1 cellular context compared by ENCODE assay signal in the genomic region with DNA sequence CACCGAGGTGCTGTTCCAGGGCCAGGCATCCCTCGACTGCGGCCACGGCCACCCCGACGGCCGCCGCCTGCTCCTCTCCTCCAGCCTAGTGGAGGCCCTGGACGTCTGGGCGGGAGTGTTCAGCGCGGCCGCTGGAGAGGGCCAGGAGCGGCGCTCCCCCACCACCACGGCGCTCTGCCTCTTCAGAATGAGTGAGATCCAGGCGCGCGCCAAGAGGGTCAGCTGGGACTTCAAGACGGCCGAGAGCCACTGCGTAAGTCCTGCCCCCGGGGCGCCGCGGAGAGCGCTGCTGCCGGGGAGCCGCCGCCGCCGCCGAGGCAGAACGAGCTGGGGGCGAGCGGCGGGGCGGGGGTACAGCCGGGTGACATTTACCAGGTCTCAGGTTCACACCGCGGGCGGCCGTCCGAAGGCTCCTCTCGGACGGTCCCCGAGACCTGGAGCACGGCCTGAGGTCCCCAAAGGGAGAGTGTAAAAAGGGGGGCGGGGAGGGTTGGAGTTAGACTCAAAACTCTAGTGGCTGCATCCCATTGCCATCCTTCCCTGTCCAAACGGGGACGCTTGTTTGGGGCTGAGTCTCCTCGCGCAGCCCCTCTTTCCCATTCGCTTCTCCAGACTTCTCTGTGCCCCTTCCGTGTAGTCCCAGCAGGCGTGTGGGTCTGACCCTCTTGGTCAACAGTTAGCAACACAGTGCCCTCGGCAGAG.
A peak's percentile ranks its signal among the peaks of the same experiment; 100 is the strongest.
TF ChIP-seq lines count a peak whose summit lies in the region.

No MANE protein-coding gene starts in this region.

TF ChIP-seq in HepG2, 621 proteins besides CTCF, POLR2A, EP300 and RAD21 (continued from another document and continues in another):
- TF ChIP-seq, protein P1, sequence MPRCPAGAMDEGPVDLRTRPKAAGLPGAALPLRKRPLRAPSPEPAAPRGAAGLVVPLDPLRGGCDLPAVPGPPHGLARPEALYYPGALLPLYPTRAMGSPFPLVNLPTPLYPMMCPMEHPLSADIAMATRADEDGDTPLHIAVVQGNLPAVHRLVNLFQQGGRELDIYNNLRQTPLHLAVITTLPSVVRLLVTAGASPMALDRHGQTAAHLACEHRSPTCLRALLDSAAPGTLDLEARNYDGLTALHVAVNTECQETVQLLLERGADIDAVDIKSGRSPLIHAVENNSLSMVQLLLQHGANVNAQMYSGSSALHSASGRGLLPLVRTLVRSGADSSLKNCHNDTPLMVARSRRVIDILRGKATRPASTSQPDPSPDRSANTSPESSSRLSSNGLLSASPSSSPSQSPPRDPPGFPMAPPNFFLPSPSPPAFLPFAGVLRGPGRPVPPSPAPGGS (CRISPR knock-in tag; IDR thresholded peaks at IDR 0.05) = no peak; the same call in 1 of the 2 replicates
- TF ChIP-seq, protein P2, sequence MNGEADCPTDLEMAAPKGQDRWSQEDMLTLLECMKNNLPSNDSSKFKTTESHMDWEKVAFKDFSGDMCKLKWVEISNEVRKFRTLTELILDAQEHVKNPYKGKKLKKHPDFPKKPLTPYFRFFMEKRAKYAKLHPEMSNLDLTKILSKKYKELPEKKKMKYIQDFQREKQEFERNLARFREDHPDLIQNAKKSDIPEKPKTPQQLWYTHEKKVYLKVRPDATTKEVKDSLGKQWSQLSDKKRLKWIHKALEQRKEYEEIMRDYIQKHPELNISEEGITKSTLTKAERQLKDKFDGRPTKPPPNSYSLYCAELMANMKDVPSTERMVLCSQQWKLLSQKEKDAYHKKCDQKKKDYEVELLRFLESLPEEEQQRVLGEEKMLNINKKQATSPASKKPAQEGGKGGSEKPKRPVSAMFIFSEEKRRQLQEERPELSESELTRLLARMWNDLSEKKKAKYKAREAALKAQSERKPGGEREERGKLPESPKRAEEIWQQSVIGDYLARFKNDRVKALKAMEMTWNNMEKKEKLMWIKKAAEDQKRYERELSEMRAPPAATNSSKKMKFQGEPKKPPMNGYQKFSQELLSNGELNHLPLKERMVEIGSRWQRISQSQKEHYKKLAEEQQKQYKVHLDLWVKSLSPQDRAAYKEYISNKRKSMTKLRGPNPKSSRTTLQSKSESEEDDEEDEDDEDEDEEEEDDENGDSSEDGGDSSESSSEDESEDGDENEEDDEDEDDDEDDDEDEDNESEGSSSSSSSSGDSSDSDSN (CRISPR knock-in tag; IDR thresholded peaks at IDR 0.05) = peak; percentile 2; the same call in 1 of the 2 replicates
- TF ChIP-seq ZNF292 (CRISPR knock-in tag; IDR thresholded peaks at IDR 0.05; ENCODE audit: borderline replicate concordance, low read depth) = no peak
- TF ChIP-seq TBL1XR1 (IDR thresholded peaks at IDR 0.05; ENCODE audit: borderline replicate concordance, low read length, partially characterized antibody) = no peak
- peak; percentile 54; the same call in 1 of the 2 replicates for TF ChIP-seq HIVEP1 (CRISPR knock-in tag; IDR thresholded peaks at IDR 0.05)
- 0 out of 2 replicates have a peak, but pooled peaks have one; percentile 29 for TF ChIP-seq SP4 (CRISPR knock-in tag; IDR thresholded peaks at IDR 0.05)
- TF ChIP-seq POGZ (CRISPR knock-in tag; IDR thresholded peaks at IDR 0.05) = peak; percentile 6; the same call in 1 of the 2 replicates
- TF ChIP-seq, protein P3, sequence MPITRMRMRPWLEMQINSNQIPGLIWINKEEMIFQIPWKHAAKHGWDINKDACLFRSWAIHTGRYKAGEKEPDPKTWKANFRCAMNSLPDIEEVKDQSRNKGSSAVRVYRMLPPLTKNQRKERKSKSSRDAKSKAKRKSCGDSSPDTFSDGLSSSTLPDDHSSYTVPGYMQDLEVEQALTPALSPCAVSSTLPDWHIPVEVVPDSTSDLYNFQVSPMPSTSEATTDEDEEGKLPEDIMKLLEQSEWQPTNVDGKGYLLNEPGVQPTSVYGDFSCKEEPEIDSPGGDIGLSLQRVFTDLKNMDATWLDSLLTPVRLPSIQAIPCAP (CRISPR knock-in tag; IDR thresholded peaks at IDR 0.05; ENCODE audit: low read depth) = no peak
- no peak for TF ChIP-seq BORCS8-MEF2B (CRISPR knock-in tag; IDR thresholded peaks at IDR 0.05)
- TF ChIP-seq, protein P4, sequence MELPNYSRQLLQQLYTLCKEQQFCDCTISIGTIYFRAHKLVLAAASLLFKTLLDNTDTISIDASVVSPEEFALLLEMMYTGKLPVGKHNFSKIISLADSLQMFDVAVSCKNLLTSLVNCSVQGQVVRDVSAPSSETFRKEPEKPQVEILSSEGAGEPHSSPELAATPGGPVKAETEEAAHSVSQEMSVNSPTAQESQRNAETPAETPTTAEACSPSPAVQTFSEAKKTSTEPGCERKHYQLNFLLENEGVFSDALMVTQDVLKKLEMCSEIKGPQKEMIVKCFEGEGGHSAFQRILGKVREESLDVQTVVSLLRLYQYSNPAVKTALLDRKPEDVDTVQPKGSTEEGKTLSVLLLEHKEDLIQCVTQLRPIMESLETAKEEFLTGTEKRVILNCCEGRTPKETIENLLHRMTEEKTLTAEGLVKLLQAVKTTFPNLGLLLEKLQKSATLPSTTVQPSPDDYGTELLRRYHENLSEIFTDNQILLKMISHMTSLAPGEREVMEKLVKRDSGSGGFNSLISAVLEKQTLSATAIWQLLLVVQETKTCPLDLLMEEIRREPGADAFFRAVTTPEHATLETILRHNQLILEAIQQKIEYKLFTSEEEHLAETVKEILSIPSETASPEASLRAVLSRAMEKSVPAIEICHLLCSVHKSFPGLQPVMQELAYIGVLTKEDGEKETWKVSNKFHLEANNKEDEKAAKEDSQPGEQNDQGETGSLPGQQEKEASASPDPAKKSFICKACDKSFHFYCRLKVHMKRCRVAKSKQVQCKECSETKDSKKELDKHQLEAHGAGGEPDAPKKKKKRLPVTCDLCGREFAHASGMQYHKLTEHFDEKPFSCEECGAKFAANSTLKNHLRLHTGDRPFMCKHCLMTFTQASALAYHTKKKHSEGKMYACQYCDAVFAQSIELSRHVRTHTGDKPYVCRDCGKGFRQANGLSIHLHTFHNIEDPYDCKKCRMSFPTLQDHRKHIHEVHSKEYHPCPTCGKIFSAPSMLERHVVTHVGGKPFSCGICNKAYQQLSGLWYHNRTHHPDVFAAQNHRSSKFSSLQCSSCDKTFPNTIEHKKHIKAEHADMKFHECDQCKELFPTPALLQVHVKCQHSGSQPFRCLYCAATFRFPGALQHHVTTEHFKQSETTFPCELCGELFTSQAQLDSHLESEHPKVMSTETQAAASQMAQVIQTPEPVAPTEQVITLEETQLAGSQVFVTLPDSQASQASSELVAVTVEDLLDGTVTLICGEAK (IDR thresholded peaks at IDR 0.05) = no peak
- TF ChIP-seq, protein P4 (CRISPR knock-in tag; IDR thresholded peaks at IDR 0.05) = no peak
- no peak for TF ChIP-seq MEIS1 (CRISPR knock-in tag; IDR thresholded peaks at IDR 0.05; ENCODE audit: borderline replicate concordance)
- TF ChIP-seq, protein P5, sequence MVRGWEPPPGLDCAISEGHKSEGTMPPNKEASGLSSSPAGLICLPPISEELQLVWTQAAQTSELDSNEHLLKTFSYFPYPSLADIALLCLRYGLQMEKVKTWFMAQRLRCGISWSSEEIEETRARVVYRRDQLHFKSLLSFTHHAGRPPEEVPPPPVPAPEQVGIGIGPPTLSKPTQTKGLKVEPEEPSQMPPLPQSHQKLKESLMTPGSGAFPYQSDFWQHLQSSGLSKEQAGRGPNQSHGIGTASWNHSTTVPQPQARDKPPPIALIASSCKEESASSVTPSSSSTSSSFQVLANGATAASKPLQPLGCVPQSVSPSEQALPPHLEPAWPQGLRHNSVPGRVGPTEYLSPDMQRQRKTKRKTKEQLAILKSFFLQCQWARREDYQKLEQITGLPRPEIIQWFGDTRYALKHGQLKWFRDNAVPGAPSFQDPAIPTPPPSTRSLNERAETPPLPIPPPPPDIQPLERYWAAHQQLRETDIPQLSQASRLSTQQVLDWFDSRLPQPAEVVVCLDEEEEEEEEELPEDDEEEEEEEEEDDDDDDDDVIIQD (CRISPR knock-in tag; IDR thresholded peaks at IDR 0.05; ENCODE audit: low read depth) = no peak
- TF ChIP-seq FOXP1 (IDR thresholded peaks at IDR 0.05) = no peak
- no peak for TF ChIP-seq FOXP1 (CRISPR knock-in tag; IDR thresholded peaks at IDR 0.05)
- no peak for TF ChIP-seq ZFP90 (CRISPR knock-in tag; IDR thresholded peaks at IDR 0.05; ENCODE audit: borderline replicate concordance)
- TF ChIP-seq, protein P6, sequence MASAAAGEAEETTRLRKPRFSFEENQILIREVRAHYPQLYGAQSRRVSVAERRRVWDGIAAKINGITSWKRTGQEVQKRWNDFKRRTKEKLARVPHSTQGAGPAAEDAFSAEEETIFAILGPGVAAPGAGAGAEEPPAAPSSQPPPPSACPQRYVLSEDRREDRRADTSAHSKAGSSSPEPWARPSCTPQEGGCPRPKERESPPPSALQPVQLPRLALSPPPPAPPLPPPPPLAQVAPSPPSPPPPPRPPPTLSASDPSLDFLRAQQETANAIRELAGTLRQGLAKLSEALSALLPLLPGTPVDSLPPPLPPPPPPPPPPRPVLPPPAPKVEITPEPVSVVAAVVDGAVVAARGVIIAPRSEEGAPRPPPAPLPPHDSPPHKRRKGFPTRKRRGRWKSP (CRISPR knock-in tag; IDR thresholded peaks at IDR 0.05) = 0 out of 2 replicates have a peak, but pooled peaks have one; percentile 40
- no peak for TF ChIP-seq ZNF331 (CRISPR knock-in tag; IDR thresholded peaks at IDR 0.05)
- TF ChIP-seq MTF2 (CRISPR knock-in tag; IDR thresholded peaks at IDR 0.05; ENCODE audit: borderline replicate concordance) = 0 out of 2 replicates have a peak, but pooled peaks have one; percentile 44
- TF ChIP-seq, protein P7, sequence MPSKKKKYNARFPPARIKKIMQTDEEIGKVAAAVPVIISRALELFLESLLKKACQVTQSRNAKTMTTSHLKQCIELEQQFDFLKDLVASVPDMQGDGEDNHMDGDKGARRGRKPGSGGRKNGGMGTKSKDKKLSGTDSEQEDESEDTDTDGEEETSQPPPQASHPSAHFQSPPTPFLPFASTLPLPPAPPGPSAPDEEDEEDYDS (CRISPR knock-in tag; IDR thresholded peaks at IDR 0.05) = peak; percentile 15; the same call in 1 of the 2 replicates
- TF ChIP-seq ZNF891 (CRISPR knock-in tag; IDR thresholded peaks at IDR 0.05) = no peak
- TF ChIP-seq, protein P8, sequence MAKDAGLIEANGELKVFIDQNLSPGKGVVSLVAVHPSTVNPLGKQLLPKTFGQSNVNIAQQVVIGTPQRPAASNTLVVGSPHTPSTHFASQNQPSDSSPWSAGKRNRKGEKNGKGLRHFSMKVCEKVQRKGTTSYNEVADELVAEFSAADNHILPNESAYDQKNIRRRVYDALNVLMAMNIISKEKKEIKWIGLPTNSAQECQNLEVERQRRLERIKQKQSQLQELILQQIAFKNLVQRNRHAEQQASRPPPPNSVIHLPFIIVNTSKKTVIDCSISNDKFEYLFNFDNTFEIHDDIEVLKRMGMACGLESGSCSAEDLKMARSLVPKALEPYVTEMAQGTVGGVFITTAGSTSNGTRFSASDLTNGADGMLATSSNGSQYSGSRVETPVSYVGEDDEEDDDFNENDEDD (CRISPR knock-in tag; IDR thresholded peaks at IDR 0.05; ENCODE audit: borderline replicate concordance) = no peak
- no peak for TF ChIP-seq ZNF224 (CRISPR knock-in tag; IDR thresholded peaks at IDR 0.05)
- TF ChIP-seq, protein P9, sequence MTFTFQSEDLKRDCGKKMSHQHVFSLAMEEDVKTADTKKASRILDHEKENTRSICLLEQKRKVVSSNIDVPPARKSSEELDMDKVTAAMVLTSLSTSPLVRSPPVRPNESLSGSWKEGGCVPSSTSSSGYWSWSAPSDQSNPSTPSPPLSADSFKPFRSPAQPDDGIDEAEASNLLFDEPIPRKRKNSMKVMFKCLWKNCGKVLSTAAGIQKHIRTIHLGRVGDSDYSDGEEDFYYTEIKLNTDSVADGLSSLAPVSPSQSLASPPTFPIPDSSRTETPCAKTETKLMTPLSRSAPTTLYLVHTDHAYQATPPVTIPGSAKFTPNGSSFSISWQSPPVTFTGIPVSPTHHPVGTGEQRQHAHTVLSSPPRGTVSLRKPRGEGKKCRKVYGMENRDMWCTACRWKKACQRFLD (CRISPR knock-in tag; IDR thresholded peaks at IDR 0.05; ENCODE audit: borderline replicate concordance) = no peak
- TF ChIP-seq WIZ (CRISPR knock-in tag; IDR thresholded peaks at IDR 0.05) = no peak
- no peak for TF ChIP-seq ZNF326 (CRISPR knock-in tag; IDR thresholded peaks at IDR 0.05; ENCODE audit: borderline replicate concordance)
- TF ChIP-seq ASH2L (IDR thresholded peaks at IDR 0.05; ENCODE audit: insufficient read length, low read depth, low read length) = no peak
- TF ChIP-seq, protein P10, sequence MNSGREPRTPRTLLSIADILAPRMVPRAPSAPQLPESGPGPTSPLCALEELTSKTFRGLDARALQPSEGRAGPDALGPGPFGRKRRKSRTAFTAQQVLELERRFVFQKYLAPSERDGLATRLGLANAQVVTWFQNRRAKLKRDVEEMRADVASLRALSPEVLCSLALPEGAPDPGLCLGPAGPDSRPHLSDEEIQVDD (CRISPR knock-in tag; IDR thresholded peaks at IDR 0.05; ENCODE audit: borderline replicate concordance) = no peak
